15 cellular contexts compared by ENCODE assay signal in genomic region chr7:132417037-132417906, GRCh38.
"Had no signal": no experiment of that assay in that cellular context is flagged by ENCODE, and none has a peak within 500 bp of the region (broad histone marks: within the 10 kb centered on the region; RNA-seq: fewer than 3 reads in every experiment).

No MANE protein-coding gene starts in this region.

- H3K27me3 ChIP-seq: colonic mucosa, esophagus muscularis mucosa, foreskin keratinocyte, neural progenitor cell had no signal

- H3K9ac ChIP-seq: neural progenitor cell had no signal

- H3K9me3 Mint-ChIP-seq: neural progenitor cell had no signal

- H3K9me3 ChIP-seq: colonic mucosa, esophagus muscularis mucosa had no signal

- DNase-seq: activated CD4-positive, CD25-positive, alpha-beta regulatory T cell; activated naive CD4-positive, alpha-beta T cell treated with Interleukin-2 at 50 U/mL for 16 hours; activated T-cell treated with anti-CD3 and anti-CD28 coated beads for 4 hours; caudate nucleus; colonic mucosa; foreskin keratinocyte; glutamatergic neuron; kidney glomerular epithelial cell; stimulated activated CD4-positive, alpha-beta T cell treated with anti-CD3 and anti-CD28 coated beads, Interleukin-15, amount 100 ng/mL, for 24 hours; stimulated activated CD4-positive, alpha-beta T cell treated with anti-CD3 and anti-CD28 coated beads, Interleukin-4, amount 100 ng/mL, for 1 hour; stimulated activated naive CD4-positive, alpha-beta T cell had no signal

- FAIRE-seq: endometrium had no signal

- H3K36me3 Mint-ChIP-seq: neural progenitor cell had no signal

- H3K4me1 ChIP-seq: colonic mucosa, foreskin keratinocyte had no signal

- ATAC-seq: activated T-helper 17 cell treated with anti-CD3 and anti-CD28 coated beads, Interleukin-2, amount 50 U/mL, for 72 hours; foreskin keratinocyte had no signal

- H3K27ac ChIP-seq: colonic mucosa, esophagus muscularis mucosa, foreskin keratinocyte, neural progenitor cell had no signal

- H3K4me2 ChIP-seq: neural progenitor cell had no signal

- H3K27ac Mint-ChIP-seq: activated T-helper 17 cell treated with anti-CD3 and anti-CD28 coated beads, Interleukin-2, amount 50 U/mL, for 72 hours; neural progenitor cell had no signal

- H3K36me3 ChIP-seq: colonic mucosa, esophagus muscularis mucosa, neural progenitor cell had no signal

- H3K4me3 Mint-ChIP-seq: activated T-helper 17 cell treated with anti-CD3 and anti-CD28 coated beads, Interleukin-2, amount 50 U/mL, for 72 hours; neural progenitor cell had no signal

- H3K4me3 ChIP-seq: colonic mucosa, esophagus muscularis mucosa, neural progenitor cell had no signal
